Comparison of ENCODE assay signal across 23 cellular contexts in genomic region chr15:79455943-79456342, GRCh38.
"Had no signal": no experiment of that assay in that cellular context is flagged by ENCODE, and none has a peak within 500 bp of the region (broad histone marks: within the 10 kb centered on the region; RNA-seq: fewer than 3 reads in every experiment).

No MANE protein-coding gene starts in this region.

- DNase-seq: dermis blood vessel endothelial cell; dorsolateral prefrontal cortex; effector CD4-positive, alpha-beta T cell; effector memory CD4-positive, alpha-beta T cell; esophagus squamous epithelium; foreskin fibroblast; gastrocnemius medialis; glutamatergic neuron; head of caudate nucleus; heart right ventricle; hippocampal formation; left cardiac atrium; left lung; left ventricle myocardium superior; lower lobe of right lung; mesenchymal stem cell; midbrain; naive thymus-derived CD4-positive, alpha-beta T cell had no signal

- H3K4me1 ChIP-seq: esophagus squamous epithelium, gastrocnemius medialis, heart right ventricle, left lung, lower lobe of right lung had no signal

- H3K27ac ChIP-seq: coronary artery, dorsolateral prefrontal cortex, esophagus squamous epithelium, gastrocnemius medialis, heart right ventricle, left lung, lower lobe of right lung had no signal

- H3K9me3 ChIP-seq: esophagus squamous epithelium, gastrocnemius medialis, heart right ventricle, left lung, lower lobe of right lung had no signal

- FAIRE-seq: colon, endothelial cell of umbilical vein, islet of Langerhans, keratinocyte had no signal

- H3K36me3 ChIP-seq: esophagus squamous epithelium, gastrocnemius medialis, heart right ventricle, left lung, lower lobe of right lung had no signal

- H3K4me3 ChIP-seq: coronary artery, dorsolateral prefrontal cortex, esophagus squamous epithelium, gastrocnemius medialis, heart right ventricle, left lung, lower lobe of right lung had no signal

- ATAC-seq: gastrocnemius medialis; heart right ventricle; left cardiac atrium; left lung; left ventricle myocardium superior; lower lobe of right lung; naive thymus-derived CD4-positive, alpha-beta T cell had no signal
